In the genomic region with DNA sequence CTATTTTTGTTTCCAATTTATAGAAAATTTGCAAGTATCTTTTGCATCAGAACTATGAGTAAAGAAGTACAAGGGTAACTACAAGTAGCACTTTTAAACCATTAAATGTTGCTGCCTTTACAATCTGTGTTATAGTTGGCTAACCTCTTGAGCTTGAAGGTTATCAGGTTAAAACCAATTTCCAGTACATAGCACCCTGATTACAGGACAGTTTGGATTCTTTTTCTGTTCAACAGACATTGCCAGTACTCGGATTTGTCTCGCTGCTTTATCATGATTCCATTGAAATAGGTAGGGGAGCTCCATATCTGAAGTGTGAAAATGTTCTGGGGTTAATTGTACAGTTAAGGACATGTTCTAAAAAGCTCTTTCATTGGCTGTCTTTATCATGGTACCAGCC, we compare ENCODE assay signal across 15 cellular contexts.
"Had no signal": no experiment of that assay in that cellular context is flagged by ENCODE, and none has a peak within 500 bp of the region (broad histone marks: within the 10 kb centered on the region; RNA-seq: fewer than 3 reads in every experiment).

No MANE protein-coding gene starts in this region.

- H3K9me3 ChIP-seq: pancreas, tibial nerve, vagina had no signal

- H3K9me3 Mint-ChIP-seq: activated CD4-positive, alpha-beta memory T cell treated with anti-CD3 and anti-CD28 coated beads, Interleukin-2, amount 10 ng/mL, durations not matched to agents 7 days and 5 days; neural progenitor cell had no signal

- H3K4me3 Mint-ChIP-seq: activated CD4-positive, alpha-beta memory T cell treated with anti-CD3 and anti-CD28 coated beads, Interleukin-2, amount 10 ng/mL, durations not matched to agents 7 days and 5 days; neural progenitor cell had no signal

- H3K4me1 Mint-ChIP-seq: neural progenitor cell had no signal

- H3K4me1 ChIP-seq: foreskin keratinocyte, neural progenitor cell, vagina had no signal

- ATAC-seq: foreskin keratinocyte, left colon, pancreas had no signal

- H3K27ac Mint-ChIP-seq: activated CD4-positive, alpha-beta memory T cell treated with anti-CD3 and anti-CD28 coated beads, Interleukin-2, amount 10 ng/mL, durations not matched to agents 7 days and 5 days; neural progenitor cell had no signal

- H3K27me3 Mint-ChIP-seq: activated CD4-positive, alpha-beta memory T cell treated with anti-CD3 and anti-CD28 coated beads, Interleukin-2, amount 10 ng/mL, durations not matched to agents 7 days and 5 days had no signal

- H3K27ac ChIP-seq: foreskin keratinocyte, neural progenitor cell, pancreas, tibial nerve, vagina had no signal

- H3K27me3 ChIP-seq: foreskin keratinocyte, neural progenitor cell, pancreas, tibial nerve, vagina had no signal

- DNase-seq: activated CD4-positive, alpha-beta memory T cell treated with anti-CD3 and anti-CD28 coated beads, Interleukin-2, amount 10 ng/mL, durations not matched to agents 7 days and 5 days; activated CD4-positive, alpha-beta T cell treated with anti-CD3 and anti-CD28 coated beads for 1 hour; activated CD8-positive, alpha-beta memory T cell treated with anti-CD3 and anti-CD28 coated beads, Interleukin-2, amount 50 U/mL, for 48 hours; activated naive CD4-positive, alpha-beta T cell treated with anti-CD3 and anti-CD28 coated beads, Interleukin-2, amount 50 U/mL, for 16 hours; anterior cingulate cortex; foreskin keratinocyte; head of caudate nucleus; left colon; mesenchymal stem cell; pancreas; stimulated activated CD4-positive, alpha-beta T cell treated with anti-CD3 and anti-CD28 coated beads, Interleukin-4, amount 100 ng/mL, for 4 hours; T1000 had no signal

- H3K4me3 ChIP-seq: neural progenitor cell, pancreas, tibial nerve, vagina had no signal
